In genomic region chr1:23167353-23168078, GRCh38 we compare ENCODE assay signal across 8 cellular contexts. TPM values are rescaled to one million over a fixed set of nuclear protein-coding genes. Genes with fewer than 3 reads are reported as not detected.
DNase-seq lines count a peak whose midpoint lies in the region; ATAC-seq, FAIRE-seq and TF ChIP-seq lines count a peak whose summit lies in the region.

No MANE protein-coding gene starts in this region.

- peak overlapping the region; percentile 100 for H3K4me3 Mint-ChIP-seq in neural progenitor cell

- TF ChIP-seq POLR2A in A549 (IDR thresholded peaks at IDR 0.05; ENCODE audit: low read length) = no peak

- peak overlapping the region; percentile 78 for H3K27ac Mint-ChIP-seq in neural progenitor cell

- CTCF ChIA-PET in A549 (lab: Yijun Ruan, JAX) = interaction anchor here (0.6 to 12.2 kb wide), 2 partner anchors 16 to 27 kb away, joined by 3 to 86 read pairs; no protein-coding TSS in a partner anchor

- H3K9me3 ChIP-seq in A549 = no peaks in the 10 kb centered on the region
- no peaks in the 10 kb centered on the region for H3K9me3 ChIP-seq in neural progenitor cell (ENCODE audit: low read depth)

- DNase-seq in A549 (ENCODE audit: low read depth in 1 of 2, low spot score in 1 of 2) (no peak), GM13976 (ENCODE audit: low spot score) (peak; percentile 59), foreskin fibroblast (peak; percentile 35 to 67), neural progenitor cell (ENCODE audit: low spot score) (peak; percentile 94), NCI-H774 (lab: John Stamatoyannopoulos, UW) (no peak)
- peak; percentile 34 for DNase-seq in activated naive CD4-positive, alpha-beta T cell treated with Interleukin-2 at 50 U/mL for 16 hours

- TF ChIP-seq EP300 in A549 (IDR thresholded peaks at IDR 0.05) = no peak

- H3K4me1 Mint-ChIP-seq in neural progenitor cell = peaks cover 18% of the 10 kb centered on the region

- no peaks in the 10 kb centered on the region for H3K9me3 Mint-ChIP-seq in neural progenitor cell

- no peak for TF ChIP-seq RAD21 in A549 (conservative IDR thresholded peaks at IDR 0.05 in 1 of 2, IDR thresholded peaks at IDR 0.05 in 1 of 2)

- H3K36me3 ChIP-seq in neural progenitor cell = no peaks in the 10 kb centered on the region

- ATAC-seq in A549 = peak; percentile 52 to 54
- ATAC-seq in HG02798 (IDR thresholded peaks at IDR 0.05; ENCODE audit: poor library complexity, unreplicated experiment) = no peak

- peak overlapping the region; percentile 46 for H3K9ac ChIP-seq in neural progenitor cell

- H3K27ac ChIP-seq in A549 = peak overlapping the region; percentile 89 to 98
- H3K27ac ChIP-seq in neural progenitor cell = peak overlapping the region; percentile 92

- peaks cover 52% of the 10 kb centered on the region for H4K20me1 ChIP-seq in neural progenitor cell (ENCODE audit: low read depth)

- peaks cover 15% of the 10 kb centered on the region for H3F3A ChIP-seq in neural progenitor cell (ENCODE audit: low read depth)

- peaks cover 52% of the 10 kb centered on the region for H3K79me2 ChIP-seq in neural progenitor cell (ENCODE audit: low read depth)

- FAIRE-seq in A549 (lab: Jason Lieb, UNC) = no peak

- TF ChIP-seq CTCF in A549 (IDR thresholded peaks at IDR 0.05) (no peak), GM13976 (IDR thresholded peaks at IDR 0.05; ENCODE audit: borderline replicate concordance, control extremely low read depth, extremely low read depth, insufficient read depth, missing control alignments) (no peak), foreskin fibroblast (IDR thresholded peaks at IDR 0.05; ENCODE audit: low read depth, low read length) (no peak), neural progenitor cell (IDR thresholded peaks at IDR 0.05) (no peak)

- H3K4me3 ChIP-seq in A549 (peak overlapping the region; percentile 95), foreskin fibroblast (ENCODE audit: low read depth in 1 of 2, low read length in 2 of 2) (peak overlapping the region; percentile 72 to 86), neural progenitor cell (peak overlapping the region; percentile 94)

- 6% methylated on average over 8 of the region's 45 CpGs for WGBS in A549 (ENCODE audit: missing lambda C conversion rate)

- no peak overlapping the region for H2AFZ ChIP-seq in neural progenitor cell (replicated peaks)

- H3K4me2 ChIP-seq in A549 (peak overlapping the region; percentile 77), neural progenitor cell (peak overlapping the region; percentile 85)

- H3K27me3 ChIP-seq in neural progenitor cell = no peaks in the 10 kb centered on the region

- POLR2A ChIA-PET in A549 (lab: Yijun Ruan, JAX) = no interaction called here

- in situ Hi-C loops in GM13976 (cut with MboI; ENCODE audit: low sequenced_read_pairs, unreplicated experiment) = no loop called here

- no peaks in the 10 kb centered on the region for H3K27me3 Mint-ChIP-seq in neural progenitor cell (ENCODE audit: insufficient read depth, low read depth)

- peaks cover 35% of the 10 kb centered on the region for H3K4me1 ChIP-seq in A549
- peaks cover 6% of the 10 kb centered on the region for H3K4me1 ChIP-seq in neural progenitor cell

- H3K36me3 Mint-ChIP-seq in neural progenitor cell = peaks cover 1% of the 10 kb centered on the region

TF ChIP-seq in A549, 52 proteins besides CTCF, POLR2A, EP300 and RAD21:
- TF ChIP-seq MAX (IDR thresholded peaks at IDR 0.05) (peak; percentile 9; the same call in 1 of the 2 replicates), TFCP2L1 (CRISPR knock-in tag; IDR thresholded peaks at IDR 0.05) (no peak), GATA3 (IDR thresholded peaks at IDR 0.05; ENCODE audit: borderline replicate concordance) (no peak)

TF ChIP-seq in PFSK-1, 5 proteins besides CTCF, POLR2A, EP300 and RAD21:
- peak; percentile 54; the same call in 1 of the 2 replicates for TF ChIP-seq SIN3A (IDR thresholded peaks at IDR 0.05; ENCODE audit: borderline replicate concordance, insufficient read depth, low read length)
- TF ChIP-seq FOXP2 (optimal IDR thresholded peaks at IDR 0.05; ENCODE audit: borderline replicate concordance, extremely low read depth, extremely low read length, insufficient read depth) = no peak

RNA-seq across cellular contexts. Expression of gene LUZP1, which starts 1.1 kb away (rescaled TPM):
- polyA plus RNA-seq in A549 (2011; rRNA removed) (18.3 and 26.2 TPM in 2 replicates), A549 (2017; fragmentation: RNase III; extraction: RNeasy Plus Mini Kit Qiagen cat#74134 plus additional on column Dnase treatment) (17.9 to 18.2 TPM (median 18.0 TPM) in 3 replicates)
- 4.7 and 6.1 TPM in 2 replicates for polyA plus RNA-seq in A549 (2012; cell fraction: cytosol; rRNA removed)
- 8.1 and 10.5 TPM in 2 replicates for polyA plus RNA-seq in A549 (2012; cell fraction: nucleus; rRNA removed)
- 31.8 and 33.3 TPM in 2 replicates for polyA minus RNA-seq in A549 (2011; rRNA and poly(A)+ RNA removed)
- 9.0 TPM for polyA plus RNA-seq in PFSK-1 (2012; ENCODE audit: insufficient read length, low read depth)
- 38.0 and 39.1 TPM in 2 replicates for total RNA-seq in neural progenitor cell (ENCODE audit: low replicate concordance)

RNA-seq across cellular contexts. Expression of gene HTR1D, which starts 49.8 kb away (rescaled TPM):
- polyA plus RNA-seq in A549 (2011; rRNA removed) (8.5 and 11.2 TPM in 2 replicates), A549 (2017; fragmentation: RNase III; extraction: RNeasy Plus Mini Kit Qiagen cat#74134 plus additional on column Dnase treatment) (7.5 to 11.4 TPM (median 9.4 TPM) in 3 replicates)
- 7.0 and 9.9 TPM in 2 replicates for polyA plus RNA-seq in A549 (2012; cell fraction: cytosol; rRNA removed)
- polyA plus RNA-seq in A549 (2012; cell fraction: nucleus; rRNA removed) = 7.2 TPM in 2 replicates
- 11.4 and 11.6 TPM in 2 replicates for polyA minus RNA-seq in A549 (2011; rRNA and poly(A)+ RNA removed)
- not detected for polyA plus RNA-seq in PFSK-1 (2012; ENCODE audit: insufficient read length, low read depth)
- 1.1 and 2.0 TPM in 2 replicates for total RNA-seq in neural progenitor cell (ENCODE audit: low replicate concordance)

Comparison
In these comparisons a context has a peak if more than half of its experiments do, and no peak if none do; other contexts are left out.
1. DNase-seq: peak in GM13976 (single experiment), activated naive CD4-positive, alpha-beta T cell treated with Interleukin-2 at 50 U/mL for 16 hours (single experiment), foreskin fibroblast (2 of 2) and neural progenitor cell (single experiment); none in A549 (0 of 2) and NCI-H774 (single experiment).
2. Peak in every context shown above with its lines, with median percentiles within 50 percentile points of each other: H3K4me3 ChIP-seq.